In the genomic region with DNA sequence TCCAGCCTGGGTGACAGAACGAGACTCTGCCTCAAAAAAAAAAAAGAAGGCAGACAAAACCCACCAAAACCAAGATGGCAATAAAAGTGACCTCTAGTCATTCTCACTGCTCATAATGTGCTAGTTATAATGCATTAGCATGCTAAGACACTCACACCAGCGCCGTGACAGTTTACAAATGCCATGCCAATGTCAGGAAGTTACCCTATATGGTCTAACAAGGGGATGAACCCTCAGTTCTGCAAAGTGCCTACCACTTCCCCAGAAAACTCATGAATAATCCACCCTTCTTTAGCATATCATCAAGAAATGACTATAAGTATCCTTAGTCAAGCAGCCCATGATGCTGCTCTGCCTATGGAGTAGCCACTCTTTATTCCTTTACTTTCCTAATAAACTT, we compare ENCODE assay signal across 22 cellular contexts.
"Had no signal": no experiment of that assay in that cellular context is flagged by ENCODE, and none has a peak within 500 bp of the region (broad histone marks: within the 10 kb centered on the region; RNA-seq: fewer than 3 reads in every experiment).

No MANE protein-coding gene starts in this region.

- FAIRE-seq: urothelium cell line had no signal

- H3K4me1 ChIP-seq: neural progenitor cell had no signal

- H3K4me3 ChIP-seq: cardiac muscle cell, colonic mucosa, lung, neural progenitor cell, ovary, right lobe of liver, tibial artery had no signal

- H3K4me3 Mint-ChIP-seq: activated CD4-positive, alpha-beta memory T cell treated with anti-CD3 and anti-CD28 coated beads for 36 hours; activated CD4-positive, alpha-beta T cell treated with anti-CD3 and anti-CD28 coated beads for 36 hours; activated T-cell treated with anti-CD3 and anti-CD28 coated beads, Interleukin-2, amount 50 U/mL, for 4 hours; immature natural killer cell; neural progenitor cell; stimulated activated effector memory CD8-positive, alpha-beta T cell treated with anti-CD3 and anti-CD28 coated beads, Interleukin-12 subunit alpha, Interleukin-12 subunit beta, amount 100 ng/mL, for 72 hours; T-cell had no signal

- H3K27ac Mint-ChIP-seq: activated CD4-positive, alpha-beta memory T cell treated with anti-CD3 and anti-CD28 coated beads for 36 hours; activated CD4-positive, alpha-beta T cell treated with anti-CD3 and anti-CD28 coated beads for 36 hours; immature natural killer cell; neural progenitor cell; stimulated activated effector memory CD8-positive, alpha-beta T cell treated with anti-CD3 and anti-CD28 coated beads, Interleukin-12 subunit alpha, Interleukin-12 subunit beta, amount 100 ng/mL, for 72 hours had no signal

- ATAC-seq: activated CD4-positive, alpha-beta T cell treated with anti-CD3 and anti-CD28 coated beads for 36 hours; activated naive CD4-positive, alpha-beta T cell treated with anti-CD3 and anti-CD28 coated beads, Interleukin-2, amount 50 U/mL, for 72 hours; activated T-cell treated with anti-CD3 and anti-CD28 coated beads, Interleukin-2, amount 50 U/mL, for 4 hours; right lobe of liver; stimulated activated effector memory CD8-positive, alpha-beta T cell treated with anti-CD3 and anti-CD28 coated beads, Interleukin-12 subunit alpha, Interleukin-12 subunit beta, amount 100 ng/mL, for 72 hours; T-cell had no signal

- H3K9me3 ChIP-seq: colonic mucosa, ovary, right lobe of liver, tibial artery had no signal

- H3K27ac ChIP-seq: cardiac muscle cell, colonic mucosa, neural progenitor cell, ovary, right lobe of liver, tibial artery, WERI-Rb-1 had no signal

- H3K36me3 ChIP-seq: cardiac muscle cell, colonic mucosa, neural progenitor cell, ovary, right lobe of liver, tibial artery, WERI-Rb-1 had no signal

- H3K27me3 Mint-ChIP-seq: activated CD4-positive, alpha-beta memory T cell treated with anti-CD3 and anti-CD28 coated beads for 36 hours; activated CD4-positive, alpha-beta T cell treated with anti-CD3 and anti-CD28 coated beads for 36 hours; T-cell had no signal

- H3K9me3 Mint-ChIP-seq: activated CD4-positive, alpha-beta memory T cell treated with anti-CD3 and anti-CD28 coated beads for 36 hours; activated naive CD4-positive, alpha-beta T cell treated with anti-CD3 and anti-CD28 coated beads, Interleukin-2, amount 50 U/mL, for 72 hours; activated T-cell treated with anti-CD3 and anti-CD28 coated beads, Interleukin-2, amount 50 U/mL, for 4 hours; immature natural killer cell; neural progenitor cell; stimulated activated effector memory CD8-positive, alpha-beta T cell treated with anti-CD3 and anti-CD28 coated beads, Interleukin-12 subunit alpha, Interleukin-12 subunit beta, amount 100 ng/mL, for 72 hours; T-cell had no signal

- DNase-seq: activated CD4-positive, alpha-beta memory T cell treated with anti-CD3 and anti-CD28 coated beads for 36 hours; activated CD4-positive, alpha-beta T cell treated with anti-CD3 and anti-CD28 coated beads for 36 hours; activated gamma-delta T cell; activated T-cell treated with anti-CD3 and anti-CD28 coated beads, Interleukin-2, amount 50 U/mL, for 4 hours; foreskin fibroblast; glutamatergic neuron; immature natural killer cell; midbrain; ovary; right lobe of liver; stimulated activated CD4-positive, alpha-beta T cell treated with anti-CD3 and anti-CD28 coated beads, Interleukin-2, amount 100 ng/mL, for 24 hours; T-cell; T1000; WERI-Rb-1 had no signal

- H3K27me3 ChIP-seq: cardiac muscle cell, colonic mucosa, neural progenitor cell, ovary, right lobe of liver, tibial artery had no signal

- H3K36me3 Mint-ChIP-seq: activated CD4-positive, alpha-beta memory T cell treated with anti-CD3 and anti-CD28 coated beads for 36 hours; activated naive CD4-positive, alpha-beta T cell treated with anti-CD3 and anti-CD28 coated beads, Interleukin-2, amount 50 U/mL, for 72 hours; immature natural killer cell; neural progenitor cell; T-cell had no signal
